ENCODE assay signal across 16 cellular contexts in genomic region chr5:142972064-142972463, GRCh38.
"Had no signal": no experiment of that assay in that cellular context is flagged by ENCODE, and none has a peak within 500 bp of the region (broad histone marks: within the 10 kb centered on the region; RNA-seq: fewer than 3 reads in every experiment).

No MANE protein-coding gene starts in this region.

- H3K4me3 ChIP-seq: mucosa of descending colon, testis had no signal

- H3K4me3 Mint-ChIP-seq: activated CD4-positive, alpha-beta T cell treated with anti-CD3 and anti-CD28 coated beads for 36 hours; brain had no signal

- H3K36me3 Mint-ChIP-seq: brain had no signal

- H3K4me1 ChIP-seq: testis had no signal

- H3K9me3 ChIP-seq: mucosa of descending colon, testis had no signal

- H3K36me3 ChIP-seq: WERI-Rb-1 had no signal

- H3K4me1 Mint-ChIP-seq: brain had no signal

- H3K9me3 Mint-ChIP-seq: brain; naive thymus-derived CD8-positive, alpha-beta T cell had no signal

- H3K27ac Mint-ChIP-seq: activated CD4-positive, alpha-beta T cell treated with anti-CD3 and anti-CD28 coated beads for 36 hours; brain had no signal

- ATAC-seq: activated CD4-positive, alpha-beta T cell treated with anti-CD3 and anti-CD28 coated beads for 36 hours; left cardiac atrium; mucosa of descending colon; naive thymus-derived CD8-positive, alpha-beta T cell; sciatic nerve had no signal

- H3K27me3 ChIP-seq: testis had no signal

- DNase-seq: activated CD4-positive, alpha-beta T cell treated with anti-CD3 and anti-CD28 coated beads for 36 hours; activated CD8-positive, alpha-beta memory T cell treated with anti-CD3 and anti-CD28 coated beads for 24 hours; activated naive CD4-positive, alpha-beta T cell treated with anti-CD3 and anti-CD28 coated beads, Interleukin-2, amount 50 U/mL, for 16 hours; amygdala; cerebellar nuclear complex; dermis blood vessel endothelial cell; left cardiac atrium; mucosa of descending colon; naive thymus-derived CD8-positive, alpha-beta T cell; occipital lobe; stimulated activated CD4-positive, alpha-beta T cell treated with anti-CD3 and anti-CD28 coated beads, Interleukin-2, amount 100 ng/mL, for 24 hours; stimulated activated naive CD4-positive, alpha-beta T cell treated with Interleukin-2 at 50 U/mL for 16 hours; testis; WERI-Rb-1 had no signal

- H3K27ac ChIP-seq: testis, WERI-Rb-1 had no signal

- H3K27me3 Mint-ChIP-seq: activated CD4-positive, alpha-beta T cell treated with anti-CD3 and anti-CD28 coated beads for 36 hours; naive thymus-derived CD8-positive, alpha-beta T cell had no signal
